In genomic region chr6:40286027-40286426, GRCh38 we compare ENCODE assay signal across 18 cellular contexts.
"Had no signal": no experiment of that assay in that cellular context is flagged by ENCODE, and none has a peak within 500 bp of the region (broad histone marks: within the 10 kb centered on the region; RNA-seq: fewer than 3 reads in every experiment).

No MANE protein-coding gene starts in this region.

- H3K4me3 Mint-ChIP-seq: activated CD4-positive, alpha-beta T cell treated with anti-CD3 and anti-CD28 coated beads, Interleukin-2, amount 10 ng/mL, durations not matched to agents 7 days and 5 days; activated naive CD8-positive, alpha-beta T cell; activated T-cell treated with anti-CD3 and anti-CD28 coated beads, Interleukin-2, amount 50 U/mL, for 72 hours; dendritic cell treated with granulocyte-macrophage colony-stimulating factor and Interleukin-4, amounts not matched to agents 40 ng/mL and 50 ng/mL, for 4 days; natural killer cell treated with Interleukin-12 subunit alpha and Interleukin-12 subunit beta and Interleukin-15 and Interleukin-18, amount 100 ng/mL, for 72 hours; T-helper 1 cell treated with Interleukin-12 subunit alpha and Interleukin-12 subunit beta and Interleukin-4 antibody, amounts not matched to agents 30 μg/mL and 1 μg/mL, for 36 hours had no signal

- H3K27ac ChIP-seq: gastroesophageal sphincter, heart right ventricle, tibial artery had no signal

- H3K36me3 Mint-ChIP-seq: activated naive CD8-positive, alpha-beta T cell; natural killer cell treated with Interleukin-12 subunit alpha and Interleukin-12 subunit beta and Interleukin-15 and Interleukin-18, amount 100 ng/mL, for 72 hours had no signal

- H3K4me1 Mint-ChIP-seq: activated CD4-positive, alpha-beta T cell treated with anti-CD3 and anti-CD28 coated beads, Interleukin-2, amount 10 ng/mL, durations not matched to agents 7 days and 5 days had no signal

- H3K4me1 ChIP-seq: gastroesophageal sphincter, heart right ventricle, tibial artery had no signal

- H3K4me3 ChIP-seq: gastroesophageal sphincter, heart right ventricle, tibial artery had no signal

- H3K9me3 ChIP-seq: gastroesophageal sphincter, heart right ventricle, tibial artery had no signal

- ATAC-seq: activated T-cell treated with anti-CD3 and anti-CD28 coated beads, Interleukin-2, amount 50 U/mL, for 72 hours; gastroesophageal sphincter; heart right ventricle; left ventricle myocardium superior; natural killer cell treated with Interleukin-12 subunit alpha and Interleukin-12 subunit beta and Interleukin-15 and Interleukin-18, amount 100 ng/mL, for 72 hours had no signal

- H3K27ac Mint-ChIP-seq: activated CD4-positive, alpha-beta T cell treated with anti-CD3 and anti-CD28 coated beads, Interleukin-2, amount 10 ng/mL, durations not matched to agents 7 days and 5 days; activated naive CD8-positive, alpha-beta T cell; activated T-cell treated with anti-CD3 and anti-CD28 coated beads, Interleukin-2, amount 50 U/mL, for 72 hours; dendritic cell treated with granulocyte-macrophage colony-stimulating factor and Interleukin-4, amounts not matched to agents 40 ng/mL and 50 ng/mL, for 4 days; natural killer cell treated with Interleukin-12 subunit alpha and Interleukin-12 subunit beta and Interleukin-15 and Interleukin-18, amount 100 ng/mL, for 72 hours; T-helper 1 cell treated with Interleukin-12 subunit alpha and Interleukin-12 subunit beta and Interleukin-4 antibody, amounts not matched to agents 30 μg/mL and 1 μg/mL, for 36 hours had no signal

- H3K36me3 ChIP-seq: gastroesophageal sphincter, heart right ventricle, tibial artery had no signal

- DNase-seq: activated CD4-positive, alpha-beta T cell treated with anti-CD3 and anti-CD28 coated beads, Interleukin-2, amount 10 ng/mL, durations not matched to agents 7 days and 5 days; activated CD4-positive, CD25-positive, alpha-beta regulatory T cell; activated CD8-positive, alpha-beta memory T cell treated with anti-CD3 and anti-CD28 coated beads, Interleukin-2, amount 50 U/mL, for 48 hours; activated gamma-delta T cell treated with Interleukin-2 at 50 U/mL for 16 hours; activated T-cell treated with anti-CD3 and anti-CD28 coated beads, Interleukin-2, amount 50 U/mL, for 72 hours; amygdala; cerebellar nuclear complex; effector memory CD4-positive, alpha-beta T cell; heart right ventricle; left ventricle myocardium superior; mesenchymal stem cell; stimulated activated CD4-positive, alpha-beta T cell treated with anti-CD3 and anti-CD28 coated beads, Interleukin-2, amount 100 ng/mL, for 48 hours; tibial artery had no signal

- H3K9me3 Mint-ChIP-seq: activated CD4-positive, alpha-beta T cell treated with anti-CD3 and anti-CD28 coated beads, Interleukin-2, amount 10 ng/mL, durations not matched to agents 7 days and 5 days; activated T-cell treated with anti-CD3 and anti-CD28 coated beads, Interleukin-2, amount 50 U/mL, for 72 hours; dendritic cell treated with granulocyte-macrophage colony-stimulating factor and Interleukin-4, amounts not matched to agents 40 ng/mL and 50 ng/mL, for 4 days; natural killer cell treated with Interleukin-12 subunit alpha and Interleukin-12 subunit beta and Interleukin-15 and Interleukin-18, amount 100 ng/mL, for 72 hours; T-helper 1 cell treated with Interleukin-12 subunit alpha and Interleukin-12 subunit beta and Interleukin-4 antibody, amounts not matched to agents 30 μg/mL and 1 μg/mL, for 36 hours had no signal
